Comparison of ENCODE assay signal across 19 cellular contexts in the genomic region with DNA sequence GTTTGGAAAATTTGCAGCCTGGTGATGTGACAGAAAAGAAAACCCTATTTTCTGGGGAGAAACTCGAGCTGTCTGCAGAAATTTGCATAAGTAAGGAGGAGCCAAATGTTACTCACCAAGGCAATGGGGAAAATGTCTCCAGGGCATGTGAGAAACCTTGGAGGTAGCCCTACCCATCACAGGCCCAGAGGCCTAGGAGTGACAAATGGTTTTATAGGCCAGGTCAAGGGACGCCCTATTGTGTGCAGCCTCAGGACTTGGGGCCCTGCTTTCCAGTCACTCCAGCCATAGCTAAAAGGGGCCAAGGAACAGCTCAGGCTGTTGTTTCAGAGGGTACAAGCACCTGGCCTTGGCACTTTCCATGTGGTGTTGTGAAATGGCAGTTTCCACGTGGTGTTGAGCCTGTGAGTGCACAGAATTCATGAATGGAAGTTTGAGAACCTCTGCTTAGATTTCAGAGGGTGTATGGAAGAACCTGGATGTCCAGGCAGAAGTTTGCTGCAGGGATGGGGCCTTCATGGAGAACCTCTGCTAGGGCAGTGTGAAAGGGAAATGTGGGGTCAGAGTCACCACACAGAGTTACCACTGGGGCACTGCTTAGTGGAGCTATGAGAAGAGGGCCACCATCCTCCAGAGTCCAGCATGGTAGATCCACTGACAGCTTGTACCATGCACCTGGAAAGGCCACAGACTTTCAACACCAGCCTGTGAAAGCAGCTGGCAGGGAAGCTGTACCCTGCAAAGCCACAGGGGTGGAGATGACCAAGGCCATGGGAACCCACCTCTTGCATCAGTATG.
A peak's percentile ranks its signal among the peaks of the same experiment; 100 is the strongest.
DNase-seq lines count a peak whose midpoint lies in the region; ATAC-seq and TF ChIP-seq lines count a peak whose summit lies in the region.
"Had no signal": no experiment of that assay in that cellular context is flagged by ENCODE, and none has a peak within 500 bp of the region (broad histone marks: within the 10 kb centered on the region; RNA-seq: fewer than 3 reads in every experiment).

No MANE protein-coding gene starts in this region.

- H3F3A ChIP-seq in GM23338 (replicated peaks; ENCODE audit: low read depth), result no peaks in the 10 kb centered on the region

- no peaks in the 10 kb centered on the region for H3K9me2 ChIP-seq in GM23338 (ENCODE audit: insufficient read depth)

- H4K20me1 ChIP-seq in osteoblast (ENCODE audit: insufficient read depth, low read length) (no peaks in the 10 kb centered on the region), GM23338 (replicated peaks; ENCODE audit: insufficient read depth) (no peaks in the 10 kb centered on the region)
- H4K20me1 ChIP-seq: BLaER1 treated with 17β-estradiol and CSF1 and Interleukin-3, amounts not matched to agents 10 nM and 100 nM had no signal

- H2AFZ ChIP-seq in osteoblast (ENCODE audit: low read length) (no peak overlapping the region), GM23338 (no peak overlapping the region)

- no peak for TF ChIP-seq CTCF in natural killer cell (IDR thresholded peaks at IDR 0.05)
- TF ChIP-seq CTCF in HEK293 (tag by site-specific recombination; IDR thresholded peaks at IDR 0.05), result no peak
- no peak for TF ChIP-seq CTCF in osteoblast (IDR thresholded peaks at IDR 0.05; ENCODE audit: extremely low read depth, low read depth, low read length)
- TF ChIP-seq CTCF in spleen (IDR thresholded peaks at IDR 0.05 in 8 of 11, conservative IDR thresholded peaks at IDR 0.05 in 3 of 11), result no peak
- TF ChIP-seq CTCF in GM23338 (conservative IDR thresholded peaks at IDR 0.05; ENCODE audit: low read depth in 2 of 2), result no peak

- H3K36me3 ChIP-seq in HEK293 (ENCODE audit: control insufficient read depth in 2 of 2, insufficient read depth in 1 of 2, low read length in 2 of 2) (no peaks in the 10 kb centered on the region), osteoblast (ENCODE audit: insufficient read depth, low read length) (no peaks in the 10 kb centered on the region), spleen (no peaks in the 10 kb centered on the region), GM23338 (ENCODE audit: insufficient read depth) (no peaks in the 10 kb centered on the region)
- H3K36me3 ChIP-seq: BLaER1 treated with 17β-estradiol and CSF1 and Interleukin-3, amounts not matched to agents 10 nM and 100 nM had no signal

- intact Hi-C loops in natural killer cell (cut with micrococcal nuclease), result no loop called here
- intact Hi-C loops in spleen (cut with DNase I; ENCODE audit: low total_unique reads), result no loop called here

- H3K4me2 ChIP-seq in osteoblast (ENCODE audit: insufficient read depth, low read length) (no peak overlapping the region), GM23338 (no peak overlapping the region)
- H3K4me2 ChIP-seq: BLaER1 treated with 17β-estradiol and CSF1 and Interleukin-3, amounts not matched to agents 10 nM and 100 nM had no signal

- ATAC-seq in natural killer cell treated with Interleukin-12 subunit alpha and Interleukin-12 subunit beta and Interleukin-15 and Interleukin-18, amount 100 ng/mL, for 72 hours, result no peak
- ATAC-seq in natural killer cell, result no peak
- no peak for ATAC-seq in naive thymus-derived CD8-positive, alpha-beta T cell
- no peak for ATAC-seq in GM23338
- ATAC-seq: CD8-positive, alpha-beta T cell had no signal

- no peaks in the 10 kb centered on the region for H3K4me1 ChIP-seq in HEK293 (ENCODE audit: control insufficient read depth, insufficient read depth, low read length)
- H3K4me1 ChIP-seq in osteoblast (ENCODE audit: insufficient read depth, low read length), result no peaks in the 10 kb centered on the region
- H3K4me1 ChIP-seq in spleen, result no peaks in the 10 kb centered on the region
- no peaks in the 10 kb centered on the region for H3K4me1 ChIP-seq in GM23338 (ENCODE audit: insufficient read depth)
- H3K4me1 ChIP-seq: BLaER1 treated with 17β-estradiol and CSF1 and Interleukin-3, amounts not matched to agents 10 nM and 100 nM; Caco-2 had no signal

- CTCF ChIA-PET in HEK293 (lab: Yijun Ruan, JAX), result no interaction called here

- TF ChIP-seq POLR2A in spleen (IDR thresholded peaks at IDR 0.05), result no peak

- H3K27me3 ChIP-seq in osteoblast (ENCODE audit: insufficient read depth, low read length), result no peaks in the 10 kb centered on the region
- no peaks in the 10 kb centered on the region for H3K27me3 ChIP-seq in spleen (replicated peaks in 1 of 7)
- H3K27me3 ChIP-seq in GM23338 (ENCODE audit: insufficient read depth), result no peaks in the 10 kb centered on the region
- H3K27me3 ChIP-seq: BLaER1 treated with 17β-estradiol and CSF1 and Interleukin-3, amounts not matched to agents 10 nM and 100 nM had no signal

- H3K4me1 Mint-ChIP-seq in natural killer cell treated with Interleukin-12 subunit alpha and Interleukin-12 subunit beta and Interleukin-15 and Interleukin-18, amount 100 ng/mL, for 72 hours (ENCODE audit: low read depth in 2 of 2), result no peaks in the 10 kb centered on the region
- H3K4me1 Mint-ChIP-seq in natural killer cell (no peaks in the 10 kb centered on the region), GM23338 (peaks cover 3% of the 10 kb centered on the region; the same call in 1 of the 3 replicates)
- H3K4me1 Mint-ChIP-seq in naive thymus-derived CD8-positive, alpha-beta T cell, result no peaks in the 10 kb centered on the region
- H3K4me1 Mint-ChIP-seq: B cell had no signal

- no peaks in the 10 kb centered on the region for H3K27me3 Mint-ChIP-seq in natural killer cell treated with Interleukin-12 subunit alpha and Interleukin-12 subunit beta and Interleukin-15 and Interleukin-18, amount 100 ng/mL, for 72 hours
- H3K27me3 Mint-ChIP-seq in natural killer cell (ENCODE audit: low read depth in 2 of 2) (no peaks in the 10 kb centered on the region), GM23338 (ENCODE audit: insufficient read depth, low read depth, poor library complexity) (no peaks in the 10 kb centered on the region)
- no peaks in the 10 kb centered on the region for H3K27me3 Mint-ChIP-seq in naive thymus-derived CD8-positive, alpha-beta T cell
- H3K27me3 Mint-ChIP-seq: B cell; CD4-positive, alpha-beta T cell had no signal

- H3K4me3 Mint-ChIP-seq in natural killer cell treated with Interleukin-12 subunit alpha and Interleukin-12 subunit beta and Interleukin-15 and Interleukin-18, amount 100 ng/mL, for 72 hours, result no peak overlapping the region
- no peak overlapping the region for H3K4me3 Mint-ChIP-seq in natural killer cell
- no peak overlapping the region for H3K4me3 Mint-ChIP-seq in naive thymus-derived CD8-positive, alpha-beta T cell
- H3K4me3 Mint-ChIP-seq in GM23338, result no peak overlapping the region
- H3K4me3 Mint-ChIP-seq: B cell; CD4-positive, alpha-beta T cell; CD8-positive, alpha-beta T cell had no signal

- H3K4me3 ChIP-seq in HEK293 (ENCODE audit: low read depth, low read length) (no peak overlapping the region), osteoblast (ENCODE audit: insufficient read depth, low read length) (no peak overlapping the region), spleen (no peak overlapping the region), GM23338 (no peak overlapping the region)
- H3K4me3 ChIP-seq: BLaER1 treated with 17β-estradiol and CSF1 and Interleukin-3, amounts not matched to agents 10 nM and 100 nM had no signal

- no peaks in the 10 kb centered on the region for H3K79me2 ChIP-seq in osteoblast (ENCODE audit: insufficient read depth, low read length)
- no peaks in the 10 kb centered on the region for H3K79me2 ChIP-seq in GM23338 (replicated peaks; ENCODE audit: insufficient read depth)

- H3K9me3 ChIP-seq in HEK293 (ENCODE audit: control insufficient read depth, insufficient read depth, low read depth, low read length) (no peaks in the 10 kb centered on the region), osteoblast (ENCODE audit: low read depth, low read length) (no peaks in the 10 kb centered on the region), spleen (peaks cover 0 to 21% (median 15%) of the 10 kb centered on the region in 8 donors)
- H3K9me3 ChIP-seq: Caco-2 had no signal

- WGBS in spleen, 5 donors, result 46 to 54% (median 49%) methylated on average over 3 of the region's 3 CpGs

- DNase-seq in natural killer cell treated with Interleukin-12 subunit alpha and Interleukin-12 subunit beta and Interleukin-15 and Interleukin-18, amount 100 ng/mL, for 72 hours (ENCODE audit: low spot score), result peak; percentile 55
- no peak for DNase-seq in natural killer cell
- peak; percentile 55 for DNase-seq in osteoblast (ENCODE audit: insufficient read length, low spot score, missing footprints)
- DNase-seq in spleen, result peak; percentile 28
- DNase-seq in stimulated activated CD8-positive, alpha-beta memory T cell treated with anti-CD3 and anti-CD28 coated beads, Interleukin-4, amount 100 ng/mL, for 48 hours, result no peak
- DNase-seq in naive thymus-derived CD8-positive, alpha-beta T cell, result no peak
- no peak for DNase-seq in GM23338 (ENCODE audit: low spot score)
- DNase-seq: 8988T; AML-193; Caco-2; Calu3; CD4-positive, alpha-beta T cell; CD8-positive, alpha-beta T cell; DMS79 treated with DMSO at 0.1 percent for 48 hours; GF-D8 had no signal

- no peaks in the 10 kb centered on the region for H3K36me3 Mint-ChIP-seq in natural killer cell treated with Interleukin-12 subunit alpha and Interleukin-12 subunit beta and Interleukin-15 and Interleukin-18, amount 100 ng/mL, for 72 hours
- peaks cover 8% of the 10 kb centered on the region for H3K36me3 Mint-ChIP-seq in natural killer cell
- peaks cover 0 to 6% (median 0%) of the 10 kb centered on the region in 3 donors for H3K36me3 Mint-ChIP-seq in naive thymus-derived CD8-positive, alpha-beta T cell
- peaks cover 22% of the 10 kb centered on the region for H3K36me3 Mint-ChIP-seq in GM23338 (ENCODE audit: low read depth)
- H3K36me3 Mint-ChIP-seq: CD8-positive, alpha-beta T cell had no signal

- no peak overlapping the region for H3K27ac Mint-ChIP-seq in natural killer cell treated with Interleukin-12 subunit alpha and Interleukin-12 subunit beta and Interleukin-15 and Interleukin-18, amount 100 ng/mL, for 72 hours
- no peak overlapping the region for H3K27ac Mint-ChIP-seq in natural killer cell
- H3K27ac Mint-ChIP-seq in naive thymus-derived CD8-positive, alpha-beta T cell, result no peak overlapping the region
- H3K27ac Mint-ChIP-seq in GM23338, result no peak overlapping the region
- H3K27ac Mint-ChIP-seq: B cell; CD4-positive, alpha-beta T cell; CD8-positive, alpha-beta T cell had no signal

- H3K27ac ChIP-seq in HEK293 (ENCODE audit: extremely low read depth, low read depth, low read length) (no peak overlapping the region), osteoblast (ENCODE audit: low read depth, low read length) (no peak overlapping the region), spleen (no peak overlapping the region), GM23338 (ENCODE audit: low read depth) (no peak overlapping the region)
- H3K27ac ChIP-seq: BLaER1 treated with 17β-estradiol and CSF1 and Interleukin-3, amounts not matched to agents 10 nM and 100 nM; C4-2B had no signal

- POLR2A ChIA-PET in HEK293 (lab: Yijun Ruan, JAX), result no interaction called here
- POLR2A ChIA-PET in naive thymus-derived CD8-positive, alpha-beta T cell (lab: Charles Lee), result no interaction called here

- H3K9me3 Mint-ChIP-seq in natural killer cell treated with Interleukin-12 subunit alpha and Interleukin-12 subunit beta and Interleukin-15 and Interleukin-18, amount 100 ng/mL, for 72 hours, result peaks cover 9% of the 10 kb centered on the region
- H3K9me3 Mint-ChIP-seq in natural killer cell, result peaks cover 16 to 17% of the 10 kb centered on the region in 2 donors
- peaks cover 4 to 20% (median 7%) of the 10 kb centered on the region in 9 donors for H3K9me3 Mint-ChIP-seq in naive thymus-derived CD8-positive, alpha-beta T cell
- H3K9me3 Mint-ChIP-seq in GM23338, result peaks cover 27% of the 10 kb centered on the region

Comparison
In these comparisons a context has a peak if more than half of its experiments do, and no peak if none do; other contexts are left out.
1. DNase-seq: peak in natural killer cell treated with Interleukin-12 subunit alpha and Interleukin-12 subunit beta and Interleukin-15 and Interleukin-18, amount 100 ng/mL, for 72 hours (single experiment), osteoblast (single experiment) and spleen (single experiment); none in natural killer cell (single experiment), stimulated activated CD8-positive, alpha-beta memory T cell treated with anti-CD3 and anti-CD28 coated beads, Interleukin-4, amount 100 ng/mL, for 48 hours (single experiment), naive thymus-derived CD8-positive, alpha-beta T cell (0 of 10) and GM23338 (single experiment).